14 cellular contexts compared by ENCODE assay signal in the genomic region with DNA sequence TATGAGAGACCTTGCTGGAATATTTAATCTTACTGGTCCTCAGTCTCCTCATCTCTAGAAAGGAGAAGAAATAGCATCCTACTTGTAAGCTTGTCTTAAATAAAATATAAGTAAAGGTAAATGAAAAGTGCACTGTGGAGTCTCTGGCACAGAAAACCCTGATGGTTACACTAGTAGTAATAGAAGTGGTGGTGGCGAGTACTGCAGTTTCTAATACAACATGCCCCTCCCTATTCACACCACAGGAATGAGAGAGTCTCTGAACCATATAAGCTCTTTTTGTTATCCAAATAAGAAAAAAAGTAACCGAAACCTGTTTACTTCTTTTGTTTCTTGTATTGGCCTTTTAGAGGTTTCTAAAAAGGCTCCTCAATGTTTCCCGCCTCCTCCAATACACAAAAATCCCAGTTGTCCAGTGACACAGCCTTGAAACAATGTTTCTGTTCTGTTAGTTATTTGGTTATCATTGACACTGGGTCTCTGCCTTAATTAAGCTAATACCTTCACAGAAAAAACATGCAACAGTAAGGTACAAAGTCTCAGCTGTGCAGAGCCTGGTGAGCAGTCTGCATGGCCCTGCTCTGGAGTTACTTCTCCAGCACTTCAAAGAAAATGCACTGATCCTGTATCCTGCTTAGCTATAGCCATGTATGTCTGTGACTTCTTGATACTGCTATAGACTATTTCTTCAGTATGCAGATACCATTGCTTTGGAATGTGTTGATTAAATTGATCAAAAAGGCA.
DNase-seq lines count a peak whose midpoint lies in the region; ATAC-seq, FAIRE-seq and TF ChIP-seq lines count a peak whose summit lies in the region.
"Had no signal": no experiment of that assay in that cellular context is flagged by ENCODE, and none has a peak within 500 bp of the region (broad histone marks: within the 10 kb centered on the region; RNA-seq: fewer than 3 reads in every experiment).

No MANE protein-coding gene starts in this region.

- H3K4me2 ChIP-seq in OCI-LY7 (ENCODE audit: low read length): no peak overlapping the region

- ATAC-seq in GM21367 (IDR thresholded peaks at IDR 0.05; ENCODE audit: unreplicated experiment) (peak; percentile 45), HG03565 (IDR thresholded peaks at IDR 0.05; ENCODE audit: unreplicated experiment) (peak; percentile 54)
- ATAC-seq in stimulated activated naive CD8-positive, alpha-beta T cell treated with anti-CD3 and anti-CD28 coated beads, Interleukin-15, Interleukin-2, amounts not matched to agents 100 U/mL and 50 U/mL, for 24 hours: no peak
- ATAC-seq: activated T-cell treated with anti-CD3 and anti-CD28 coated beads, Interleukin-2, amount 50 U/mL, for 72 hours; esophagus mucosa had no signal

- no peak for TF ChIP-seq EP300 in esophagus muscularis mucosa (IDR thresholded peaks at IDR 0.05)

- H4K20me1 ChIP-seq in OCI-LY7 (ENCODE audit: insufficient read depth, low read length): no peaks in the 10 kb centered on the region

- no peaks in the 10 kb centered on the region for H3K27me3 ChIP-seq in esophagus muscularis mucosa
- H3K27me3 ChIP-seq: SJSA1, stomach had no signal

- in situ Hi-C loops in ACHN (cut with HindIII; ENCODE audit: low pct_ligation_motif_present, low pct_unique_long_range_greater_than_20kb, low sequenced_read_pairs): no loop called here

- 93% methylated on average over 3 of the region's 3 CpGs for WGBS in esophagus muscularis mucosa

- DNase-seq in ACHN (peak; percentile 32), esophagus muscularis mucosa (ENCODE audit: extremely low spot score) (peak; percentile 34), OCI-LY7 (ENCODE audit: low spot score) (no peak), H54 (ENCODE audit: insufficient read length, low spot score) (no peak), NCI-H2171 (lab: John Stamatoyannopoulos, UW) (no peak)
- DNase-seq in stimulated activated naive CD8-positive, alpha-beta T cell treated with anti-CD3 and anti-CD28 coated beads, Interleukin-15, Interleukin-2, amounts not matched to agents 100 U/mL and 50 U/mL, for 24 hours: no peak
- DNase-seq: activated T-cell treated with anti-CD3 and anti-CD28 coated beads, Interleukin-2, amount 50 U/mL, for 72 hours; NCI-H226; stomach had no signal

- no peak overlapping the region for H2AFZ ChIP-seq in OCI-LY7 (ENCODE audit: low read length)

- H3K9me2 ChIP-seq in OCI-LY7 (ENCODE audit: insufficient read depth, low read length): no peaks in the 10 kb centered on the region

- TF ChIP-seq POLR2A in esophagus muscularis mucosa (IDR thresholded peaks at IDR 0.05; ENCODE audit: low read depth): no peak
- TF ChIP-seq POLR2A in H54 (IDR thresholded peaks at IDR 0.05; ENCODE audit: low read depth, low read length): no peak

- BruUV-seq in OCI-LY7 (replicated peaks; lab: Mats Ljungman, UMichigan): no TSS peak

- H3K36me3 ChIP-seq in esophagus muscularis mucosa: no peaks in the 10 kb centered on the region
- H3K36me3 ChIP-seq in OCI-LY7 (ENCODE audit: insufficient read depth, low read length): no peaks in the 10 kb centered on the region
- H3K36me3 ChIP-seq: SJSA1, stomach had no signal

- H3K9me3 ChIP-seq in esophagus muscularis mucosa: no peaks in the 10 kb centered on the region
- H3K9me3 ChIP-seq in OCI-LY7 (ENCODE audit: low read length): no peaks in the 10 kb centered on the region
- H3K9me3 ChIP-seq: SJSA1, stomach had no signal

- TF ChIP-seq CTCF in esophagus muscularis mucosa (IDR thresholded peaks at IDR 0.05): no peak
- TF ChIP-seq CTCF in OCI-LY7 (conservative IDR thresholded peaks at IDR 0.05; ENCODE audit: low read length): no peak

- no peak overlapping the region for H3K4me3 ChIP-seq in esophagus muscularis mucosa
- H3K4me3 ChIP-seq in OCI-LY7 (ENCODE audit: low read depth, low read length, poor library complexity, severe bottlenecking): no peak overlapping the region
- H3K4me3 ChIP-seq: SJSA1, stomach had no signal

- H3K27ac ChIP-seq in esophagus muscularis mucosa (replicated peaks in 1 of 4) (no peak overlapping the region), OCI-LY7 (ENCODE audit: low read depth, low read length, poor library complexity, severe bottlenecking) (no peak overlapping the region)
- H3K27ac ChIP-seq: SJSA1, stomach had no signal

- FAIRE-seq in H54 (lab: Jason Lieb, UNC): no peak
- FAIRE-seq: G401.6 had no signal

- H3K4me1 ChIP-seq in esophagus muscularis mucosa (peaks cover 9 to 21% (median 11%) of the 10 kb centered on the region in 4 donors), OCI-LY7 (ENCODE audit: insufficient read depth, low read length, poor library complexity, severe bottlenecking) (no peaks in the 10 kb centered on the region)

- CTCF ChIA-PET in OCI-LY7 (lab: Charles Lee; ENCODE audit: unreplicated experiment): no interaction called here

- H3K79me2 ChIP-seq in OCI-LY7 (ENCODE audit: insufficient read depth, low read depth, low read length): no peaks in the 10 kb centered on the region

- POLR2A ChIA-PET in OCI-LY7 (lab: Charles Lee): interaction anchor here (0.8 to 1.1 kb wide), 2 partner anchors 12 to 14 kb away, joined by 3 to 5 read pairs; no protein-coding TSS in a partner anchor

- intact Hi-C loops in esophagus muscularis mucosa (cut with DNase I) (no loop called here), OCI-LY7 (cut with micrococcal nuclease; ENCODE audit: unreplicated experiment) (no loop called here)

Comparison
In these comparisons a context has a peak if more than half of its experiments do, and no peak if none do; other contexts are left out.
1. DNase-seq: peak in ACHN (single experiment) and esophagus muscularis mucosa (single experiment); none in OCI-LY7 (single experiment), H54 (single experiment), stimulated activated naive CD8-positive, alpha-beta T cell treated with anti-CD3 and anti-CD28 coated beads, Interleukin-15, Interleukin-2, amounts not matched to agents 100 U/mL and 50 U/mL, for 24 hours (single experiment) and NCI-H2171 (single experiment).